ENCODE assay signal across 2 cellular contexts in genomic region chr13:93473441-93474270, GRCh38.
TF ChIP-seq lines count a peak whose summit lies in the region.

No MANE protein-coding gene starts in this region.

TF ChIP-seq in IMR-90, 13 proteins besides CTCF, POLR2A, EP300 and RAD21:
- no peak for TF ChIP-seq MAFK (IDR thresholded peaks at IDR 0.05; ENCODE audit: low read depth, low read length)
- no peak for TF ChIP-seq CEBPB (IDR thresholded peaks at IDR 0.05; ENCODE audit: low read depth, low read length)
- TF ChIP-seq RFX5 (IDR thresholded peaks at IDR 0.05; ENCODE audit: low read depth, low read length): no peak
- TF ChIP-seq RCOR1 (IDR thresholded peaks at IDR 0.05; ENCODE audit: insufficient replicate concordance, low read length): no peak
- no peak for TF ChIP-seq BHLHE40 (IDR thresholded peaks at IDR 0.05; ENCODE audit: low read depth, low read length)
- TF ChIP-seq SMC3 (IDR thresholded peaks at IDR 0.05; ENCODE audit: low read depth, low read length): no peak

TF ChIP-seq in H1, 55 proteins besides CTCF, POLR2A, EP300 and RAD21:
- TF ChIP-seq SIRT6 (IDR thresholded peaks at IDR 0.05; ENCODE audit: low read length) (no peak), ZNF274 (IDR thresholded peaks at IDR 0.05; ENCODE audit: borderline replicate concordance, extremely low read depth, low read length) (no peak), E2F6 (IDR thresholded peaks at IDR 0.05) (no peak), KDM4A (IDR thresholded peaks at IDR 0.05; ENCODE audit: low read depth, low read length, severe bottlenecking) (no peak)
